In genomic region chr6:147651249-147652063, GRCh38 we compare ENCODE assay signal across 10 cellular contexts.
A peak's percentile ranks its signal among the peaks of the same experiment; 100 is the strongest.
DNase-seq lines count a peak whose midpoint lies in the region; ATAC-seq, FAIRE-seq and TF ChIP-seq lines count a peak whose summit lies in the region.
"Had no signal": no experiment of that assay in that cellular context is flagged by ENCODE, and none has a peak within 500 bp of the region (broad histone marks: within the 10 kb centered on the region; RNA-seq: fewer than 3 reads in every experiment).

No MANE protein-coding gene starts in this region.

- H3K36me3 Mint-ChIP-seq in activated CD4-positive, alpha-beta memory T cell treated with anti-CD3 and anti-CD28 coated beads for 36 hours = no peaks in the 10 kb centered on the region

- H3K4me3 ChIP-seq in fibroblast of villous mesenchyme (ENCODE audit: low read depth, low read length) (no peak overlapping the region), pancreas (no peak overlapping the region), dorsolateral prefrontal cortex (no peak overlapping the region)

- H3K36me3 ChIP-seq in pancreas = no peaks in the 10 kb centered on the region

- H3K9me3 Mint-ChIP-seq in activated CD4-positive, alpha-beta memory T cell treated with anti-CD3 and anti-CD28 coated beads for 36 hours = no peaks in the 10 kb centered on the region

- no peaks in the 10 kb centered on the region for H3K9me3 ChIP-seq in pancreas

- FAIRE-seq in pancreas (lab: Jason Lieb, UNC) = no peak

- in situ Hi-C loops in G401 (cut with HindIII; ENCODE audit: low sequenced_read_pairs) = no loop called here

- H3K4me1 Mint-ChIP-seq in activated CD4-positive, alpha-beta memory T cell treated with anti-CD3 and anti-CD28 coated beads for 36 hours (ENCODE audit: low read depth) = no peaks in the 10 kb centered on the region

- no peaks in the 10 kb centered on the region for H3K27me3 ChIP-seq in pancreas
- H3K27me3 ChIP-seq in dorsolateral prefrontal cortex = peaks cover 0 to 5% (median 0%) of the 10 kb centered on the region in 45 donors

- CTCF ChIA-PET in activated CD4-positive, alpha-beta memory T cell treated with anti-CD3 and anti-CD28 coated beads for 36 hours (lab: Charles Lee) = no interaction called here

- no peak overlapping the region for H3K4me3 Mint-ChIP-seq in activated CD4-positive, alpha-beta memory T cell treated with anti-CD3 and anti-CD28 coated beads for 36 hours

- peak; percentile 11 for TF ChIP-seq CTCF in fibroblast of villous mesenchyme (IDR thresholded peaks at IDR 0.05; ENCODE audit: insufficient read depth, low read depth, low read length)
- no peak for TF ChIP-seq CTCF in pancreas (IDR thresholded peaks at IDR 0.05)
- peak in 8 of 56 donors; percentile 9 to 29 (median 18) for TF ChIP-seq CTCF in dorsolateral prefrontal cortex (IDR thresholded peaks at IDR 0.05 in 54 of 56, conservative IDR thresholded peaks at IDR 0.05 in 2 of 56; ENCODE audit: low read depth in 1 of 56, partially characterized antibody in 56 of 56)

- no peaks in the 10 kb centered on the region for H3K27me3 Mint-ChIP-seq in activated CD4-positive, alpha-beta memory T cell treated with anti-CD3 and anti-CD28 coated beads for 36 hours

- DNase-seq in G401 (ENCODE audit: low spot score) (peak; percentile 19), SW480 (ENCODE audit: low spot score) (peak; percentile 5), fibroblast of villous mesenchyme (ENCODE audit: low read depth) (peak; percentile 16), pancreas (peak in 2 of 6 donors; percentile 3 to 12), OCI-M2 (lab: John Stamatoyannopoulos, UW; ENCODE audit: unreplicated experiment) (no peak), dorsolateral prefrontal cortex (no peak), NCI-H2227 (lab: John Stamatoyannopoulos, UW; ENCODE audit: unreplicated experiment) (no peak)
- no peak for DNase-seq in activated CD4-positive, alpha-beta memory T cell treated with anti-CD3 and anti-CD28 coated beads for 36 hours
- DNase-seq: activated CD4-positive, alpha-beta T cell treated with anti-CD3 and anti-CD28 coated beads, Interleukin-2, amount 50 U/mL, for 1 hour; central memory CD4-positive, alpha-beta T cell had no signal

- intact Hi-C loops in pancreas (cut with DNase I) (no loop called here), dorsolateral prefrontal cortex (cut with DNase I) (no loop called here)
- intact Hi-C loops in activated CD4-positive, alpha-beta memory T cell treated with anti-CD3 and anti-CD28 coated beads for 36 hours (cut with micrococcal nuclease) = no loop called here

- 54 to 63% methylated on average over 6 of the region's 6 CpGs for WGBS in pancreas, 2 donors

- no peaks in the 10 kb centered on the region for H3K4me1 ChIP-seq in pancreas

- POLR2A ChIA-PET in activated CD4-positive, alpha-beta memory T cell treated with anti-CD3 and anti-CD28 coated beads for 36 hours (lab: Charles Lee) = no interaction called here

- ATAC-seq in pancreas = peak; percentile 40 to 86 (median 73)

- no peak overlapping the region for H3K27ac ChIP-seq in pancreas
- H3K27ac ChIP-seq in dorsolateral prefrontal cortex = no peak overlapping the region

- no peak overlapping the region for H3K27ac Mint-ChIP-seq in activated CD4-positive, alpha-beta memory T cell treated with anti-CD3 and anti-CD28 coated beads for 36 hours

Comparison
In these comparisons a context has a peak if more than half of its experiments do, and no peak if none do; other contexts are left out.
1. DNase-seq: peak in G401 (single experiment), SW480 (single experiment) and fibroblast of villous mesenchyme (single experiment); none in OCI-M2 (single experiment), dorsolateral prefrontal cortex (0 of 10), NCI-H2227 (single experiment) and activated CD4-positive, alpha-beta memory T cell treated with anti-CD3 and anti-CD28 coated beads for 36 hours (single experiment).